In genomic region chr14:72776701-72777255, GRCh38 we compare ENCODE assay signal across 1 cellular context.
A peak's percentile ranks its signal among the peaks of the same experiment; 100 is the strongest.
TF ChIP-seq lines count a peak whose summit lies in the region.

No MANE protein-coding gene starts in this region.

TF ChIP-seq in HepG2, 621 proteins besides CTCF, POLR2A, EP300 and RAD21 (continued from another document and continues in another):
- TF ChIP-seq TCF7 (IDR thresholded peaks at IDR 0.05; ENCODE audit: low read depth) (peak; percentile 63; the same call in 1 of the 2 replicates), HNF1A (IDR thresholded peaks at IDR 0.05; ENCODE audit: low read depth) (no peak), HNF1A (CRISPR knock-in tag; IDR thresholded peaks at IDR 0.05; ENCODE audit: borderline replicate concordance) (peak; percentile 61; the same call in 1 of the 2 replicates), TBX2 (CRISPR knock-in tag; IDR thresholded peaks at IDR 0.05; ENCODE audit: borderline replicate concordance) (peak; percentile 78), ZNF205 (CRISPR knock-in tag; IDR thresholded peaks at IDR 0.05) (peak; percentile 75; the same call in 1 of the 2 replicates), ZNF317 (CRISPR knock-in tag; IDR thresholded peaks at IDR 0.05) (peak; percentile 62; the same call in 1 of the 2 replicates), ZNF275 (CRISPR knock-in tag; IDR thresholded peaks at IDR 0.05; ENCODE audit: borderline replicate concordance) (peak; percentile 26; the same call in 1 of the 2 replicates), HMG20B (CRISPR knock-in tag; conservative IDR thresholded peaks at IDR 0.05) (peak; percentile 66), ELF3 (CRISPR knock-in tag; IDR thresholded peaks at IDR 0.05) (peak; percentile 99), HNF4A (CRISPR knock-in tag; IDR thresholded peaks at IDR 0.05) (peak; percentile 99), XRCC5 (optimal IDR thresholded peaks at IDR 0.05; ENCODE audit: low read length) (peak; percentile 77), MAFG (CRISPR knock-in tag; IDR thresholded peaks at IDR 0.05) (no peak), ZBTB40 (IDR thresholded peaks at IDR 0.05) (no peak), ZBTB40 (CRISPR knock-in tag; IDR thresholded peaks at IDR 0.05) (peak; percentile 52; the same call in 1 of the 2 replicates), ZNF292 (CRISPR knock-in tag; IDR thresholded peaks at IDR 0.05; ENCODE audit: borderline replicate concordance, low read depth) (peak; percentile 95), SAP130 (CRISPR knock-in tag; IDR thresholded peaks at IDR 0.05; ENCODE audit: low read depth) (peak; percentile 81), MAF1 (CRISPR knock-in tag; IDR thresholded peaks at IDR 0.05; ENCODE audit: borderline replicate concordance) (no peak; the same call in 1 of the 2 replicates), HIVEP1 (CRISPR knock-in tag; IDR thresholded peaks at IDR 0.05) (peak; percentile 60; the same call in 1 of the 2 replicates), ZFP37 (CRISPR knock-in tag; IDR thresholded peaks at IDR 0.05; ENCODE audit: borderline replicate concordance) (peak; percentile 73; the same call in 1 of the 2 replicates), RARA (CRISPR knock-in tag; IDR thresholded peaks at IDR 0.05) (peak; percentile 96), SIN3A (IDR thresholded peaks at IDR 0.05; ENCODE audit: borderline replicate concordance, low read depth, low read length) (no peak), SKI (IDR thresholded peaks at IDR 0.05; ENCODE audit: partially characterized antibody) (peak; percentile 86), TIGD3 (CRISPR knock-in tag; IDR thresholded peaks at IDR 0.05; ENCODE audit: borderline replicate concordance) (no peak), GPN1 (CRISPR knock-in tag; IDR thresholded peaks at IDR 0.05; ENCODE audit: borderline replicate concordance) (no peak), ZNF264 (CRISPR knock-in tag; IDR thresholded peaks at IDR 0.05) (peak; percentile 93), ZFX (CRISPR knock-in tag; IDR thresholded peaks at IDR 0.05; ENCODE audit: low read depth) (peak; percentile 42; the same call in 1 of the 2 replicates)
- TF ChIP-seq, protein P1, sequence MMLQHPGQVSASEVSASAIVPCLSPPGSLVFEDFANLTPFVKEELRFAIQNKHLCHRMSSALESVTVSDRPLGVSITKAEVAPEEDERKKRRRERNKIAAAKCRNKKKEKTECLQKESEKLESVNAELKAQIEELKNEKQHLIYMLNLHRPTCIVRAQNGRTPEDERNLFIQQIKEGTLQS (CRISPR knock-in tag; IDR thresholded peaks at IDR 0.05), result 0 out of 2 replicates have a peak, but pooled peaks have one; percentile 29
- TF ChIP-seq, protein P2, sequence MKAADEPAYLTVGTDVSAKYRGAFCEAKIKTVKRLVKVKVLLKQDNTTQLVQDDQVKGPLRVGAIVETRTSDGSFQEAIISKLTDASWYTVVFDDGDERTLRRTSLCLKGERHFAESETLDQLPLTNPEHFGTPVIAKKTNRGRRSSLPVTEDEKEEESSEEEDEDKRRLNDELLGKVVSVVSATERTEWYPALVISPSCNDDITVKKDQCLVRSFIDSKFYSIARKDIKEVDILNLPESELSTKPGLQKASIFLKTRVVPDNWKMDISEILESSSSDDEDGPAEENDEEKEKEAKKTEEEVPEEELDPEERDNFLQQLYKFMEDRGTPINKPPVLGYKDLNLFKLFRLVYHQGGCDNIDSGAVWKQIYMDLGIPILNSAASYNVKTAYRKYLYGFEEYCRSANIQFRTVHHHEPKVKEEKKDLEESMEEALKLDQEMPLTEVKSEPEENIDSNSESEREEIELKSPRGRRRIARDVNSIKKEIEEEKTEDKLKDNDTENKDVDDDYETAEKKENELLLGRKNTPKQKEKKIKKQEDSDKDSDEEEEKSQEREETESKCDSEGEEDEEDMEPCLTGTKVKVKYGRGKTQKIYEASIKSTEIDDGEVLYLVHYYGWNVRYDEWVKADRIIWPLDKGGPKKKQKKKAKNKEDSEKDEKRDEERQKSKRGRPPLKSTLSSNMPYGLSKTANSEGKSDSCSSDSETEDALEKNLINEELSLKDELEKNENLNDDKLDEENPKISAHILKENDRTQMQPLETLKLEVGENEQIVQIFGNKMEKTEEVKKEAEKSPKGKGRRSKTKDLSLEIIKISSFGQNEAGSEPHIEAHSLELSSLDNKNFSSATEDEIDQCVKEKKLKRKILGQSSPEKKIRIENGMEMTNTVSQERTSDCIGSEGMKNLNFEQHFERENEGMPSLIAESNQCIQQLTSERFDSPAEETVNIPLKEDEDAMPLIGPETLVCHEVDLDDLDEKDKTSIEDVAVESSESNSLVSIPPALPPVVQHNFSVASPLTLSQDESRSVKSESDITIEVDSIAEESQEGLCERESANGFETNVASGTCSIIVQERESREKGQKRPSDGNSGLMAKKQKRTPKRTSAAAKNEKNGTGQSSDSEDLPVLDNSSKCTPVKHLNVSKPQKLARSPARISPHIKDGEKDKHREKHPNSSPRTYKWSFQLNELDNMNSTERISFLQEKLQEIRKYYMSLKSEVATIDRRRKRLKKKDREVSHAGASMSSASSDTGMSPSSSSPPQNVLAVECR (CRISPR knock-in tag; IDR thresholded peaks at IDR 0.05; ENCODE audit: borderline replicate concordance), result peak; percentile 71; the same call in 1 of the 2 replicates
- TF ChIP-seq, protein P3, sequence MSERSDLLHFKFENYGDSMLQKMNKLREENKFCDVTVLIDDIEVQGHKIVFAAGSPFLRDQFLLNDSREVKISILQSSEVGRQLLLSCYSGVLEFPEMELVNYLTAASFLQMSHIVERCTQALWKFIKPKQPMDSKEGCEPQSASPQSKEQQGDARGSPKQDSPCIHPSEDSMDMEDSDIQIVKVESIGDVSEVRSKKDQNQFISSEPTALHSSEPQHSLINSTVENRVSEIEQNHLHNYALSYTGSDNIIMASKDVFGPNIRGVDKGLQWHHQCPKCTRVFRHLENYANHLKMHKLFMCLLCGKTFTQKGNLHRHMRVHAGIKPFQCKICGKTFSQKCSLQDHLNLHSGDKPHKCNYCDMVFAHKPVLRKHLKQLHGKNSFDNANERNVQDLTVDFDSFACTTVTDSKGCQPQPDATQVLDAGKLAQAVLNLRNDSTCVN (CRISPR knock-in tag; IDR thresholded peaks at IDR 0.05; ENCODE audit: borderline replicate concordance), result peak; percentile 76; the same call in 1 of the 2 replicates
- TF ChIP-seq, protein P4, sequence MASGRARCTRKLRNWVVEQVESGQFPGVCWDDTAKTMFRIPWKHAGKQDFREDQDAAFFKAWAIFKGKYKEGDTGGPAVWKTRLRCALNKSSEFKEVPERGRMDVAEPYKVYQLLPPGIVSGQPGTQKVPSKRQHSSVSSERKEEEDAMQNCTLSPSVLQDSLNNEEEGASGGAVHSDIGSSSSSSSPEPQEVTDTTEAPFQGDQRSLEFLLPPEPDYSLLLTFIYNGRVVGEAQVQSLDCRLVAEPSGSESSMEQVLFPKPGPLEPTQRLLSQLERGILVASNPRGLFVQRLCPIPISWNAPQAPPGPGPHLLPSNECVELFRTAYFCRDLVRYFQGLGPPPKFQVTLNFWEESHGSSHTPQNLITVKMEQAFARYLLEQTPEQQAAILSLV (CRISPR knock-in tag; IDR thresholded peaks at IDR 0.05; ENCODE audit: borderline replicate concordance), result no peak
